15 cellular contexts compared by ENCODE assay signal in genomic region chr17:67841992-67842391, GRCh38.
"Had no signal": no experiment of that assay in that cellular context is flagged by ENCODE, and none has a peak within 500 bp of the region (broad histone marks: within the 10 kb centered on the region; RNA-seq: fewer than 3 reads in every experiment).

No MANE protein-coding gene starts in this region.

- H3K27ac ChIP-seq: adrenal gland, pancreas, spleen, thyroid gland had no signal

- H3K27me3 ChIP-seq: adrenal gland, pancreas, spleen, thyroid gland had no signal

- ATAC-seq: activated CD8-positive, alpha-beta T cell treated with anti-CD3 and anti-CD28 coated beads for 36 hours; naive thymus-derived CD4-positive, alpha-beta T cell; pancreas had no signal

- H3K27me3 Mint-ChIP-seq: activated CD4-positive, alpha-beta T cell treated with anti-CD3 and anti-CD28 coated beads, Interleukin-2, amount 10 ng/mL, durations not matched to agents 24 days and 14 days; activated CD8-positive, alpha-beta T cell treated with anti-CD3 and anti-CD28 coated beads for 36 hours; activated naive CD4-positive, alpha-beta T cell treated with anti-CD3 and anti-CD28 coated beads, Interleukin-2, amount 10 ng/mL, durations not matched to agents 7 days and 5 days; dendritic cell treated with granulocyte-macrophage colony-stimulating factor and Interleukin-4, amounts not matched to agents 40 ng/mL and 50 ng/mL, for 4 days; naive thymus-derived CD4-positive, alpha-beta T cell had no signal

- DNase-seq: activated CD4-positive, alpha-beta T cell treated with anti-CD3 and anti-CD28 coated beads, Interleukin-2, amount 10 ng/mL, durations not matched to agents 24 days and 14 days; activated CD8-positive, alpha-beta T cell treated with anti-CD3 and anti-CD28 coated beads for 36 hours; activated naive CD4-positive, alpha-beta T cell treated with anti-CD3 and anti-CD28 coated beads, Interleukin-2, amount 10 ng/mL, durations not matched to agents 7 days and 5 days; activated T-cell treated with anti-CD3 and anti-CD28 coated beads, Interleukin-2, amount 50 U/mL, for 1 hour; adrenal gland; effector memory CD4-positive, alpha-beta T cell; foreskin fibroblast; mesendoderm; naive thymus-derived CD4-positive, alpha-beta T cell; pancreas; spleen; stimulated activated naive CD4-positive, alpha-beta T cell; thyroid gland had no signal

- H3K9me3 Mint-ChIP-seq: activated CD4-positive, alpha-beta T cell treated with anti-CD3 and anti-CD28 coated beads, Interleukin-2, amount 10 ng/mL, durations not matched to agents 24 days and 14 days; activated CD8-positive, alpha-beta T cell treated with anti-CD3 and anti-CD28 coated beads for 36 hours; activated naive CD4-positive, alpha-beta T cell treated with anti-CD3 and anti-CD28 coated beads, Interleukin-2, amount 10 ng/mL, durations not matched to agents 7 days and 5 days; dendritic cell treated with granulocyte-macrophage colony-stimulating factor and Interleukin-4, amounts not matched to agents 40 ng/mL and 50 ng/mL, for 4 days; naive thymus-derived CD4-positive, alpha-beta T cell; T-helper 2 cell treated with Interferon-gamma antibody and Interleukin-4, amounts not matched to agents 5 μg/mL and 100 μg/mL, for 36 hours had no signal

- H3K27ac Mint-ChIP-seq: activated CD4-positive, alpha-beta T cell treated with anti-CD3 and anti-CD28 coated beads, Interleukin-2, amount 10 ng/mL, durations not matched to agents 24 days and 14 days; activated CD8-positive, alpha-beta T cell treated with anti-CD3 and anti-CD28 coated beads for 36 hours; activated naive CD4-positive, alpha-beta T cell treated with anti-CD3 and anti-CD28 coated beads, Interleukin-2, amount 10 ng/mL, durations not matched to agents 7 days and 5 days; dendritic cell treated with granulocyte-macrophage colony-stimulating factor and Interleukin-4, amounts not matched to agents 40 ng/mL and 50 ng/mL, for 4 days; T-helper 2 cell treated with Interferon-gamma antibody and Interleukin-4, amounts not matched to agents 5 μg/mL and 100 μg/mL, for 36 hours had no signal

- H3K9me3 ChIP-seq: adrenal gland, pancreas, spleen, thyroid gland had no signal

- H3K4me3 Mint-ChIP-seq: activated CD4-positive, alpha-beta T cell treated with anti-CD3 and anti-CD28 coated beads, Interleukin-2, amount 10 ng/mL, durations not matched to agents 24 days and 14 days; activated CD8-positive, alpha-beta T cell treated with anti-CD3 and anti-CD28 coated beads for 36 hours; activated naive CD4-positive, alpha-beta T cell treated with anti-CD3 and anti-CD28 coated beads, Interleukin-2, amount 10 ng/mL, durations not matched to agents 7 days and 5 days; dendritic cell treated with granulocyte-macrophage colony-stimulating factor and Interleukin-4, amounts not matched to agents 40 ng/mL and 50 ng/mL, for 4 days; T-helper 2 cell treated with Interferon-gamma antibody and Interleukin-4, amounts not matched to agents 5 μg/mL and 100 μg/mL, for 36 hours had no signal
